Comparison of ENCODE assay signal across 1 cellular context in genomic region chr11:12007769-12008737, GRCh38.
A peak's percentile ranks its signal among the peaks of the same experiment; 100 is the strongest.
TF ChIP-seq lines count a peak whose summit lies in the region.

Gene DKK3, minus strand, starts transcription at chr11:12008626. Its CDS starts 44 bp downstream, at chr11:12008582.

TF ChIP-seq in H1, 55 proteins besides CTCF, POLR2A, EP300 and RAD21:
- TF ChIP-seq ATF2 (IDR thresholded peaks at IDR 0.05; ENCODE audit: low read length): no peak
- TF ChIP-seq SIRT6 (IDR thresholded peaks at IDR 0.05; ENCODE audit: low read length): no peak
- 0 out of 2 replicates have a peak, but pooled peaks have one; percentile 16 for TF ChIP-seq TEAD4 (IDR thresholded peaks at IDR 0.05; ENCODE audit: low read depth, low read length)
- no peak for TF ChIP-seq BACH1 (IDR thresholded peaks at IDR 0.05; ENCODE audit: low read length)
- TF ChIP-seq SAP30 (IDR thresholded peaks at IDR 0.05; ENCODE audit: insufficient read depth, insufficient replicate concordance, low read length): no peak
- TF ChIP-seq CHD2 (IDR thresholded peaks at IDR 0.05; ENCODE audit: low read length): no peak
- TF ChIP-seq EZH2 (IDR thresholded peaks at IDR 0.05; ENCODE audit: low read depth, low read length, severe bottlenecking): peak; percentile 49
- TF ChIP-seq HDAC2 (IDR thresholded peaks at IDR 0.05; ENCODE audit: borderline replicate concordance in 1 of 2, low read depth in 2 of 2, low read length in 2 of 2): no peak; a peak in 1 of 4 replicates
- peak; percentile 79 for TF ChIP-seq KDM4A (IDR thresholded peaks at IDR 0.05; ENCODE audit: low read depth, low read length, severe bottlenecking)
- no peak for TF ChIP-seq MAFK (IDR thresholded peaks at IDR 0.05; ENCODE audit: low read depth, low read length)
- no peak for TF ChIP-seq ATF3 (IDR thresholded peaks at IDR 0.05; ENCODE audit: insufficient read depth, low read depth, low read length)
- TF ChIP-seq USF2 (IDR thresholded peaks at IDR 0.05; ENCODE audit: low read length): no peak
- no peak for TF ChIP-seq FOSL1 (IDR thresholded peaks at IDR 0.05; ENCODE audit: insufficient read depth, low read depth, low read length)
- peak; percentile 11; the same call in 1 of the 2 replicates for TF ChIP-seq PHF8 (conservative IDR thresholded peaks at IDR 0.05; ENCODE audit: low read depth, low read length)
- 0 out of 2 replicates have a peak, but pooled peaks have one; percentile 20 for TF ChIP-seq GABPA (IDR thresholded peaks at IDR 0.05; ENCODE audit: borderline replicate concordance, insufficient read depth, low read length)
- 0 out of 2 replicates have a peak, but pooled peaks have one; percentile 29 for TF ChIP-seq SUZ12 (IDR thresholded peaks at IDR 0.05; ENCODE audit: low read length)
- 0 out of 2 replicates have a peak, but pooled peaks have one; percentile 29 for TF ChIP-seq MAX (IDR thresholded peaks at IDR 0.05)
- TF ChIP-seq TBP (IDR thresholded peaks at IDR 0.05; ENCODE audit: low read depth, low read length): no peak
- no peak for TF ChIP-seq JUND (IDR thresholded peaks at IDR 0.05; ENCODE audit: low read length)
